Comparison of ENCODE assay signal across 15 cellular contexts in the genomic region with DNA sequence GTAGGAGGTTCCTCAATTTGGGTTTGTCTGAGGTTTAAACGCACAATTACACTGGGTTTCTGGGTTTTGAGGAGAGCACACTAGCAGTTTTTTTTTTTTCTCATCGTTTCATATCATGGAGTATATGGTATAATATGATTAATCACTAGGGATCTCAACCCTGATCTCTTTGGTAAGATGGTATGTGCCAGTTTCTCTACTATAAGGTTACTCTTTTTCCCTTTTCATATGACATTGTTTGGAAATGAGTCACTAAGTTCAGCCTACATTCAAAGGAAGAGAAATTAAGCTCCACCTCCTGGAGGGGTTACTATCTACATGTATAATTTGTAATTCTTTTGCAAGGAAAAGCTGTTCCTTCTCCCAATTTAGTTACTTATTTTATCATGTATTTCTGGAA. TPM values are rescaled to one million over a fixed set of nuclear protein-coding genes. Genes with fewer than 3 reads are reported as not detected.
DNase-seq lines count a peak whose midpoint lies in the region; ATAC-seq, FAIRE-seq and TF ChIP-seq lines count a peak whose summit lies in the region.
"Had no signal": no experiment of that assay in that cellular context is flagged by ENCODE, and none has a peak within 500 bp of the region (broad histone marks: within the 10 kb centered on the region; RNA-seq: fewer than 3 reads in every experiment).

No MANE protein-coding gene starts in this region.

- H2BK120ac ChIP-seq in H1 (replicated peaks; ENCODE audit: low read depth, low read length): no peak overlapping the region

- BruUV-seq in PC-3 (replicated peaks; lab: Mats Ljungman, UMichigan): no TSS peak

- no peak for TF ChIP-seq EP300 in H1 (IDR thresholded peaks at IDR 0.05; ENCODE audit: borderline replicate concordance in 1 of 2, low read depth in 2 of 2, low read length in 2 of 2)

- ATAC-seq in PC-3: peak; percentile 76
- ATAC-seq in HG03565 (IDR thresholded peaks at IDR 0.05; ENCODE audit: unreplicated experiment): no peak

- H3K36me3 Mint-ChIP-seq in activated CD4-positive, alpha-beta memory T cell treated with anti-CD3 and anti-CD28 coated beads for 36 hours: peaks cover 78% of the 10 kb centered on the region
- peaks cover 81% of the 10 kb centered on the region for H3K36me3 Mint-ChIP-seq in activated CD4-positive, alpha-beta memory T cell treated with anti-CD3 and anti-CD28 coated beads, Interleukin-2, amount 10 ng/mL, durations not matched to agents 7 days and 5 days (ENCODE audit: low read depth)
- H3K36me3 Mint-ChIP-seq in CD8-positive, alpha-beta memory T cell: peaks cover 40 to 86% (median 61%) of the 10 kb centered on the region in 3 donors
- H3K36me3 Mint-ChIP-seq in endothelial cell (ENCODE audit: low read depth, unreplicated experiment): peaks cover 9% of the 10 kb centered on the region

- H3K14ac ChIP-seq in H1 (ENCODE audit: insufficient read length): no peak overlapping the region

- TF ChIP-seq CTCF in PC-3 (conservative IDR thresholded peaks at IDR 0.05; ENCODE audit: low read depth, low read length) (no peak), H1 (IDR thresholded peaks at IDR 0.05; ENCODE audit: control extremely low read depth in 1 of 3, insufficient read depth in 1 of 3, low read depth in 1 of 3, low read length in 3 of 3) (no peak), endothelial cell (IDR thresholded peaks at IDR 0.05; ENCODE audit: unreplicated experiment) (no peak)

- POLR2A ChIA-PET in activated CD4-positive, alpha-beta memory T cell treated with anti-CD3 and anti-CD28 coated beads for 36 hours (lab: Charles Lee): interaction anchor here (0.7 kb wide), 1 partner anchor 650 kb away, joined by 3 read pairs; no protein-coding TSS in a partner anchor
- POLR2A ChIA-PET in activated CD4-positive, alpha-beta memory T cell treated with anti-CD3 and anti-CD28 coated beads, Interleukin-2, amount 10 ng/mL, durations not matched to agents 7 days and 5 days (lab: Charles Lee): no interaction called here
- POLR2A ChIA-PET in PC-3 (lab: Charles Lee; ENCODE audit: unreplicated experiment): no interaction called here
- POLR2A ChIA-PET in H1 (lab: Charles Lee; ENCODE audit: partially characterized antibody): no interaction called here
- POLR2A ChIA-PET in CD8-positive, alpha-beta memory T cell (lab: Charles Lee): no interaction called here

- no peak overlapping the region for H2AFZ ChIP-seq in PC-3 (ENCODE audit: low read length)
- no peak overlapping the region for H2AFZ ChIP-seq in H1 (ENCODE audit: low read length)

- no peak overlapping the region for H2BK5ac ChIP-seq in H1 (ENCODE audit: low read depth, low read length)

- no peak overlapping the region for H3K18ac ChIP-seq in H1 (ENCODE audit: extremely low read depth, low read length)

- H3K27me3 ChIP-seq in PC-3 (ENCODE audit: low read length) (no peaks in the 10 kb centered on the region), H1 (replicated peaks in 1 of 4; ENCODE audit: control insufficient read depth in 3 of 4, extremely low read depth in 1 of 4, insufficient read depth in 3 of 4, low read length in 3 of 4) (no peaks in the 10 kb centered on the region), skeletal muscle satellite cell (ENCODE audit: control insufficient read depth, insufficient read depth, low read length) (no peaks in the 10 kb centered on the region)
- no peaks in the 10 kb centered on the region for H3K27me3 ChIP-seq in CD8-positive, alpha-beta memory T cell (ENCODE audit: insufficient read depth, low read length, poor library complexity, severe bottlenecking)

- intact Hi-C loops in activated CD4-positive, alpha-beta memory T cell treated with anti-CD3 and anti-CD28 coated beads for 36 hours (cut with micrococcal nuclease): loop anchor here (1.0 kb wide), 1 partner anchor 9 kb away; no protein-coding TSS in a partner anchor
- intact Hi-C loops in PC-3 (cut with micrococcal nuclease): no loop called here

- H2AK5ac ChIP-seq in H1 (ENCODE audit: low read depth, low read length): no peak overlapping the region

- TF ChIP-seq POLR2A in H1 (IDR thresholded peaks at IDR 0.05; ENCODE audit: control extremely low read depth in 1 of 2, low read depth in 2 of 2, low read length in 2 of 2): no peak

- H3K27me3 Mint-ChIP-seq in activated CD4-positive, alpha-beta memory T cell treated with anti-CD3 and anti-CD28 coated beads for 36 hours: no peaks in the 10 kb centered on the region
- H3K27me3 Mint-ChIP-seq in activated CD4-positive, alpha-beta memory T cell treated with anti-CD3 and anti-CD28 coated beads, Interleukin-2, amount 10 ng/mL, durations not matched to agents 7 days and 5 days: no peaks in the 10 kb centered on the region
- H3K27me3 Mint-ChIP-seq in CD8-positive, alpha-beta memory T cell: no peaks in the 10 kb centered on the region
- no peaks in the 10 kb centered on the region for H3K27me3 Mint-ChIP-seq in endothelial cell (ENCODE audit: unreplicated experiment)
- H3K27me3 Mint-ChIP-seq: memory B cell had no signal

- peak overlapping the region; percentile 8 for H3K27ac Mint-ChIP-seq in activated CD4-positive, alpha-beta memory T cell treated with anti-CD3 and anti-CD28 coated beads for 36 hours
- H3K27ac Mint-ChIP-seq in activated CD4-positive, alpha-beta memory T cell treated with anti-CD3 and anti-CD28 coated beads, Interleukin-2, amount 10 ng/mL, durations not matched to agents 7 days and 5 days: no peak overlapping the region
- H3K27ac Mint-ChIP-seq in CD8-positive, alpha-beta memory T cell: peak overlapping the region in 1 of 8 donors; percentile 68
- no peak overlapping the region for H3K27ac Mint-ChIP-seq in endothelial cell (ENCODE audit: unreplicated experiment)
- H3K27ac Mint-ChIP-seq: memory B cell; T-helper 1 cell treated with Interleukin-12 subunit alpha and Interleukin-12 subunit beta and Interleukin-4 antibody, amounts not matched to agents 30 μg/mL and 1 μg/mL, for 36 hours had no signal

- no peak overlapping the region for H3K23ac ChIP-seq in H1 (ENCODE audit: insufficient read length)

- no peaks in the 10 kb centered on the region for H3K79me2 ChIP-seq in PC-3 (ENCODE audit: low read length)
- H3K79me2 ChIP-seq in H1 (ENCODE audit: control insufficient read depth in 1 of 2, insufficient read depth in 2 of 2, low read length in 2 of 2): no peaks in the 10 kb centered on the region

- no peaks in the 10 kb centered on the region for H3K79me1 ChIP-seq in H1 (ENCODE audit: low read depth, low read length)

- 0 out of 2 replicates have a peak overlapping the region, but pooled peaks have one; percentile 5 for H3K4me2 ChIP-seq in PC-3 (ENCODE audit: low read length)
- no peak overlapping the region for H3K4me2 ChIP-seq in H1 (ENCODE audit: insufficient read depth in 1 of 2, low read depth in 2 of 2, low read length in 2 of 2)
- H3K4me2 ChIP-seq in skeletal muscle satellite cell (ENCODE audit: low read length): peak overlapping the region; percentile 38
- H3K4me2 ChIP-seq: smooth muscle cell had no signal

- no peaks in the 10 kb centered on the region for H3K9me2 ChIP-seq in PC-3 (replicated peaks; ENCODE audit: low read length)

- H3K4me1 ChIP-seq in PC-3 (ENCODE audit: insufficient read depth, low read length): peaks cover 15% of the 10 kb centered on the region
- no peaks in the 10 kb centered on the region for H3K4me1 ChIP-seq in H1 (replicated peaks in 1 of 4; ENCODE audit: control insufficient read depth in 3 of 4, insufficient read depth in 4 of 4, low read length in 3 of 4)
- peaks cover 10% of the 10 kb centered on the region for H3K4me1 ChIP-seq in skeletal muscle satellite cell (ENCODE audit: control insufficient read depth, insufficient read depth, low read length)
- H3K4me1 ChIP-seq in CD8-positive, alpha-beta memory T cell (ENCODE audit: insufficient read depth, low read length): no peaks in the 10 kb centered on the region

- no peak overlapping the region for H4K8ac ChIP-seq in H1 (ENCODE audit: extremely low read depth, insufficient read depth, low read length)

- DNase-seq in activated CD4-positive, alpha-beta memory T cell treated with anti-CD3 and anti-CD28 coated beads for 36 hours: no peak
- no peak for DNase-seq in activated CD4-positive, alpha-beta memory T cell treated with anti-CD3 and anti-CD28 coated beads, Interleukin-2, amount 10 ng/mL, durations not matched to agents 7 days and 5 days
- DNase-seq in PC-3 (peak; percentile 94), H1 (ENCODE audit: low read depth in 1 of 2, low spot score in 2 of 2) (no peak), endothelial cell (ENCODE audit: low spot score) (no peak)
- DNase-seq in CD8-positive, alpha-beta memory T cell: no peak
- DNase-seq: activated effector memory CD4-positive, alpha-beta T cell treated with Interleukin-2 at 50 U/mL for 16 hours; AML-193; NCI-H510A treated with DMSO at 0.1 percent for 48 hours had no signal

- CTCF ChIA-PET in activated CD4-positive, alpha-beta memory T cell treated with anti-CD3 and anti-CD28 coated beads for 36 hours (lab: Charles Lee): interaction anchor here (1.9 kb wide), 1 partner anchor 17 kb away, joined by 7 read pairs; no protein-coding TSS in a partner anchor
- CTCF ChIA-PET in activated CD4-positive, alpha-beta memory T cell treated with anti-CD3 and anti-CD28 coated beads, Interleukin-2, amount 10 ng/mL, durations not matched to agents 7 days and 5 days (lab: Charles Lee): no interaction called here
- CTCF ChIA-PET in PC-3 (lab: Charles Lee) (no interaction called here), H1 (lab: Charles Lee; ENCODE audit: partially characterized antibody) (interaction anchor here (0.5 to 1.6 kb wide), 3 partner anchors 15 to 888 kb away, joined by 3 read pairs; no protein-coding TSS in a partner anchor)
- CTCF ChIA-PET in CD8-positive, alpha-beta memory T cell (lab: Charles Lee): no interaction called here

- H4K91ac ChIP-seq in H1 (replicated peaks; ENCODE audit: insufficient read length, low read length): no peak overlapping the region

- H3K4me3 ChIP-seq in PC-3 (ENCODE audit: low read length) (no peak overlapping the region), H1 (ENCODE audit: extremely low read depth in 1 of 4, insufficient read depth in 2 of 4, low read depth in 3 of 4, low read length in 4 of 4) (no peak overlapping the region), skeletal muscle satellite cell (ENCODE audit: low read length) (peak overlapping the region; percentile 22)
- H3K4me3 ChIP-seq in CD8-positive, alpha-beta memory T cell (ENCODE audit: low read length): no peak overlapping the region
- H3K4me3 ChIP-seq: smooth muscle cell had no signal

- no peak overlapping the region for H2BK15ac ChIP-seq in H1 (ENCODE audit: low read length)

- H3K36me3 ChIP-seq in PC-3 (ENCODE audit: low read depth, low read length): peaks cover 75% of the 10 kb centered on the region
- peaks cover 2 to 40% (median 13%) of the 10 kb centered on the region in 4 experiments; a peak in 6 of 8 replicates for H3K36me3 ChIP-seq in H1 (ENCODE audit: control insufficient read depth in 2 of 4, insufficient read depth in 4 of 4, low read length in 3 of 4)
- peaks cover 34% of the 10 kb centered on the region for H3K36me3 ChIP-seq in skeletal muscle satellite cell (ENCODE audit: insufficient read depth, low read length)
- H3K36me3 ChIP-seq in CD8-positive, alpha-beta memory T cell (ENCODE audit: insufficient read depth, low read length): peaks cover 11% of the 10 kb centered on the region

- H3K9ac ChIP-seq in PC-3 (ENCODE audit: low read length): no peak overlapping the region
- no peak overlapping the region for H3K9ac ChIP-seq in H1 (replicated peaks in 1 of 4; ENCODE audit: extremely low read depth in 1 of 4, low read depth in 3 of 4, low read length in 3 of 4)
- H3K9ac ChIP-seq in skeletal muscle satellite cell (ENCODE audit: low read depth, low read length): no peak overlapping the region

- no peak overlapping the region for H4K5ac ChIP-seq in H1 (ENCODE audit: insufficient read length, low read depth, low read length)

- H3K23me2 ChIP-seq in H1 (ENCODE audit: low read depth, low read length): no peaks in the 10 kb centered on the region

- no peak overlapping the region for H3K56ac ChIP-seq in H1 (replicated peaks; ENCODE audit: insufficient read length, low read depth, low read length)

- H3K4me1 Mint-ChIP-seq in activated CD4-positive, alpha-beta memory T cell treated with anti-CD3 and anti-CD28 coated beads for 36 hours (ENCODE audit: low read depth): peaks cover 19% of the 10 kb centered on the region
- H3K4me1 Mint-ChIP-seq in activated CD4-positive, alpha-beta memory T cell treated with anti-CD3 and anti-CD28 coated beads, Interleukin-2, amount 10 ng/mL, durations not matched to agents 7 days and 5 days: peaks cover 11% of the 10 kb centered on the region
- H3K4me1 Mint-ChIP-seq in CD8-positive, alpha-beta memory T cell: peaks cover 0 to 2% (median 0%) of the 10 kb centered on the region in 3 donors
- H3K4me1 Mint-ChIP-seq in endothelial cell (ENCODE audit: unreplicated experiment): no peaks in the 10 kb centered on the region
- H3K4me1 Mint-ChIP-seq: memory B cell had no signal

- H2BK12ac ChIP-seq in H1 (ENCODE audit: low read depth, low read length): no peak overlapping the region

- no peak for FAIRE-seq in H1 (lab: Jason Lieb, UNC)
- FAIRE-seq: GM12892 had no signal

- no peaks in the 10 kb centered on the region for H3F3A ChIP-seq in PC-3 (ENCODE audit: low read length, unreplicated experiment)

- H3K4ac ChIP-seq in H1 (replicated peaks; ENCODE audit: insufficient read length, low read depth, low read length): no peak overlapping the region

- H3K4me3 Mint-ChIP-seq in activated CD4-positive, alpha-beta memory T cell treated with anti-CD3 and anti-CD28 coated beads for 36 hours: no peak overlapping the region
- H3K4me3 Mint-ChIP-seq in activated CD4-positive, alpha-beta memory T cell treated with anti-CD3 and anti-CD28 coated beads, Interleukin-2, amount 10 ng/mL, durations not matched to agents 7 days and 5 days: no peak overlapping the region
- no peak overlapping the region for H3K4me3 Mint-ChIP-seq in CD8-positive, alpha-beta memory T cell
- H3K4me3 Mint-ChIP-seq in endothelial cell (ENCODE audit: unreplicated experiment): no peak overlapping the region
- H3K4me3 Mint-ChIP-seq: memory B cell; T-helper 1 cell treated with Interleukin-12 subunit alpha and Interleukin-12 subunit beta and Interleukin-4 antibody, amounts not matched to agents 30 μg/mL and 1 μg/mL, for 36 hours had no signal

- H3K27ac ChIP-seq in PC-3 (ENCODE audit: low read length) (0 out of 2 replicates have a peak overlapping the region, but pooled peaks have one; percentile 6), H1 (ENCODE audit: low read depth, low read length) (no peak overlapping the region)
- H3K27ac ChIP-seq in CD8-positive, alpha-beta memory T cell (ENCODE audit: low read depth, low read length): no peak overlapping the region

- H3K9me3 ChIP-seq in PC-3 (ENCODE audit: low read length): peaks cover 13% of the 10 kb centered on the region
- H3K9me3 ChIP-seq in H1 (ENCODE audit: insufficient read depth in 2 of 2, low read depth in 1 of 2, low read length in 1 of 2): peaks cover 0 to 7% of the 10 kb centered on the region in 2 experiments; a peak in 2 of 4 replicates
- H3K9me3 ChIP-seq in skeletal muscle satellite cell (replicated peaks; ENCODE audit: low read length): no peaks in the 10 kb centered on the region
- H3K9me3 ChIP-seq in CD8-positive, alpha-beta memory T cell (ENCODE audit: low read length): peaks cover 2% of the 10 kb centered on the region

- TF ChIP-seq RAD21 in H1 (IDR thresholded peaks at IDR 0.05 in 1 of 2, conservative IDR thresholded peaks at IDR 0.05 in 1 of 2; ENCODE audit: low read depth in 2 of 2, low read length in 2 of 2): no peak

- 91% methylated on average over 2 of the region's 2 CpGs; no CpG with 5 or more reads in 1 of the 2 experiments for WGBS in H1 (ENCODE audit: extremely low coverage in 1 of 2, insufficient coverage in 1 of 2, insufficient read length in 1 of 2, insufficient replicate concordance in 2 of 2, low coverage in 1 of 2, low lambda C conversion rate in 2 of 2, missing lambda C conversion rate in 1 of 2), 2 experiments

- H2BK20ac ChIP-seq in H1 (ENCODE audit: low read length): no peak overlapping the region

- no peaks in the 10 kb centered on the region for H4K20me1 ChIP-seq in PC-3 (ENCODE audit: low read length)
- no peaks in the 10 kb centered on the region for H4K20me1 ChIP-seq in H1 (replicated peaks in 1 of 2; ENCODE audit: control insufficient read depth in 1 of 2, insufficient read depth in 2 of 2, low read length in 2 of 2)

- H3K9me3 Mint-ChIP-seq in activated CD4-positive, alpha-beta memory T cell treated with anti-CD3 and anti-CD28 coated beads for 36 hours: peaks cover 22% of the 10 kb centered on the region
- H3K9me3 Mint-ChIP-seq in activated CD4-positive, alpha-beta memory T cell treated with anti-CD3 and anti-CD28 coated beads, Interleukin-2, amount 10 ng/mL, durations not matched to agents 7 days and 5 days: peaks cover 8% of the 10 kb centered on the region
- peaks cover 4 to 24% (median 22%) of the 10 kb centered on the region in 5 donors for H3K9me3 Mint-ChIP-seq in CD8-positive, alpha-beta memory T cell
- H3K9me3 Mint-ChIP-seq in endothelial cell (ENCODE audit: unreplicated experiment): no peaks in the 10 kb centered on the region

RNA-seq across cellular contexts. Expression of a gene that starts 35.2 kb away (rescaled TPM):
- 10 to 100 TPM; 45.2 to 47.1 TPM for total RNA-seq in activated CD4-positive, alpha-beta memory T cell treated with anti-CD3 and anti-CD28 coated beads for 36 hours
- total RNA-seq in activated CD4-positive, alpha-beta memory T cell treated with anti-CD3 and anti-CD28 coated beads, Interleukin-2, amount 10 ng/mL, durations not matched to agents 7 days and 5 days: 10 to 100 TPM; 58.4 to 65.3 TPM
- total RNA-seq in PC-3 (2014; rRNA removed): 64.9 and 68.3 TPM in 2 replicates
- 51.4 and 53.8 TPM in 2 replicates for total RNA-seq in H1 (2021; fragmentation: NEBNext Ultra II Directional; extraction: Animal tissue kit (Norgen Biotek cat#: 25700))
- polyA plus RNA-seq in H1 (2011; rRNA removed): 33.1 and 36.4 TPM in 2 replicates
- 43.5 TPM for polyA plus RNA-seq in H1 (2011; cell fraction: cytosol; rRNA removed)
- 49.9 TPM for polyA plus RNA-seq in H1 (2011; cell fraction: nucleus; rRNA removed)
- 26.4 to 42.6 TPM (median 35.5 TPM) in 4 replicates for polyA plus RNA-seq in H1 (2012, experiment 1 of 2)
- 5.1 TPM for polyA plus RNA-seq in H1 (2012, experiment 2 of 2)
- polyA plus RNA-seq in H1 (2013, experiment 1 of 2): 48.2 TPM
- polyA plus RNA-seq in H1 (2013, experiment 2 of 2): 45.7 TPM
- 109 and 115 TPM in 2 replicates for polyA minus RNA-seq in H1 (2011; rRNA and poly(A)+ RNA removed)
- 43.9 TPM for polyA minus RNA-seq in H1 (2011; cell fraction: cytosol; rRNA and poly(A)+ RNA removed)
- 122 TPM for polyA minus RNA-seq in H1 (2011; cell fraction: nucleus; rRNA and poly(A)+ RNA removed)
- 33.4 and 49.2 TPM in 2 replicates for total RNA-seq in skeletal muscle satellite cell (2012; rRNA removed)
- total RNA-seq in CD8-positive, alpha-beta memory T cell: 10 to 100 TPM; 45.5 to 50.5 TPM
- polyA plus RNA-seq in CD8-positive, alpha-beta memory T cell: 36.8 TPM
- total RNA-seq in endothelial cell (ENCODE audit: unreplicated experiment): 28.4 TPM

RNA-seq across cellular contexts. Expression of a gene that starts 35.3 kb away (rescaled TPM):
- 1 to 10 TPM; 6.9 to 7.5 TPM for total RNA-seq in activated CD4-positive, alpha-beta memory T cell treated with anti-CD3 and anti-CD28 coated beads for 36 hours
- 10 to 100 TPM; 12.5 to 13.4 TPM for total RNA-seq in activated CD4-positive, alpha-beta memory T cell treated with anti-CD3 and anti-CD28 coated beads, Interleukin-2, amount 10 ng/mL, durations not matched to agents 7 days and 5 days
- total RNA-seq in PC-3 (2014; rRNA removed) (9.2 and 16.5 TPM in 2 replicates), endothelial cell (ENCODE audit: unreplicated experiment) (9.1 TPM)
- total RNA-seq in H1 (2021; fragmentation: NEBNext Ultra II Directional; extraction: Animal tissue kit (Norgen Biotek cat#: 25700)): 7.6 and 8.7 TPM in 2 replicates
- polyA plus RNA-seq in H1 (2011; rRNA removed): 3.2 and 5.6 TPM in 2 replicates
- polyA plus RNA-seq in H1 (2011; cell fraction: cytosol; rRNA removed): 5.6 TPM
- 3.0 TPM for polyA plus RNA-seq in H1 (2011; cell fraction: nucleus; rRNA removed)
- 6.8 to 12.1 TPM (median 7.5 TPM) in 4 replicates for polyA plus RNA-seq in H1 (2012, experiment 1 of 2)
- 1.2 TPM for polyA plus RNA-seq in H1 (2012, experiment 2 of 2)
- 6.1 TPM for polyA plus RNA-seq in H1 (2013, experiment 1 of 2)
- polyA plus RNA-seq in H1 (2013, experiment 2 of 2): 5.4 TPM
- polyA minus RNA-seq in H1 (2011; rRNA and poly(A)+ RNA removed): 4.3 and 6.1 TPM in 2 replicates
- 4.0 TPM for polyA minus RNA-seq in H1 (2011; cell fraction: cytosol; rRNA and poly(A)+ RNA removed)
- polyA minus RNA-seq in H1 (2011; cell fraction: nucleus; rRNA and poly(A)+ RNA removed): 6.1 TPM
- 10.0 and 18.8 TPM in 2 replicates for total RNA-seq in skeletal muscle satellite cell (2012; rRNA removed)
- total RNA-seq in CD8-positive, alpha-beta memory T cell: 10 to 100 TPM; 20.4 to 21.3 TPM
- polyA plus RNA-seq in CD8-positive, alpha-beta memory T cell: 12.3 TPM

RNA-seq across cellular contexts. Expression of a gene that starts 53.2 kb away (rescaled TPM):
- total RNA-seq in activated CD4-positive, alpha-beta memory T cell treated with anti-CD3 and anti-CD28 coated beads for 36 hours: not detected
- total RNA-seq in activated CD4-positive, alpha-beta memory T cell treated with anti-CD3 and anti-CD28 coated beads, Interleukin-2, amount 10 ng/mL, durations not matched to agents 7 days and 5 days: not detected
- total RNA-seq in PC-3 (2014; rRNA removed) (0.58 TPM in 1 of 2 replicates, not detected in the other), endothelial cell (ENCODE audit: unreplicated experiment) (not detected)
- 0.39 and 0.40 TPM in 2 replicates for total RNA-seq in H1 (2021; fragmentation: NEBNext Ultra II Directional; extraction: Animal tissue kit (Norgen Biotek cat#: 25700))
- 0.82 and 0.92 TPM in 2 replicates for polyA plus RNA-seq in H1 (2011; rRNA removed)
- polyA plus RNA-seq in H1 (2011; cell fraction: cytosol; rRNA removed): 0.72 TPM
- polyA plus RNA-seq in H1 (2011; cell fraction: nucleus; rRNA removed): 0.93 TPM
- 0.51 to 1.0 TPM (median 0.80 TPM) in 4 replicates for polyA plus RNA-seq in H1 (2012, experiment 1 of 2)
- 0.34 TPM for polyA plus RNA-seq in H1 (2012, experiment 2 of 2)
- polyA plus RNA-seq in H1 (2013, experiment 1 of 2): 0.61 TPM
- 0.75 TPM for polyA plus RNA-seq in H1 (2013, experiment 2 of 2)
- 0.09 TPM in 1 of 2 replicates, not detected in the other for polyA minus RNA-seq in H1 (2011; rRNA and poly(A)+ RNA removed)
- not detected for polyA minus RNA-seq in H1 (2011; cell fraction: cytosol; rRNA and poly(A)+ RNA removed)
- polyA minus RNA-seq in H1 (2011; cell fraction: nucleus; rRNA and poly(A)+ RNA removed): 0.70 TPM
- not detected in 2 replicates for total RNA-seq in skeletal muscle satellite cell (2012; rRNA removed)
- not detected for total RNA-seq in CD8-positive, alpha-beta memory T cell
- polyA plus RNA-seq in CD8-positive, alpha-beta memory T cell: not detected

Comparison
In these comparisons a context has a peak if more than half of its experiments do, and no peak if none do; other contexts are left out.
1. CTCF ChIA-PET loops: an anchor here in activated CD4-positive, alpha-beta memory T cell treated with anti-CD3 and anti-CD28 coated beads for 36 hours (1.9 kb wide) and H1 (0.5 to 1.6 kb wide); none called in activated CD4-positive, alpha-beta memory T cell treated with anti-CD3 and anti-CD28 coated beads, Interleukin-2, amount 10 ng/mL, durations not matched to agents 7 days and 5 days, PC-3 and CD8-positive, alpha-beta memory T cell.
2. H3K4me2 ChIP-seq: peak in PC-3 (single experiment) and skeletal muscle satellite cell (single experiment); none in H1 (0 of 2).